In genomic region chr4:87926554-87927098, GRCh38 we compare ENCODE assay signal across 25 cellular contexts. TPM values are rescaled to one million over a fixed set of nuclear protein-coding genes. Genes with fewer than 3 reads are reported as not detected.
"Had no signal": no experiment of that assay in that cellular context is flagged by ENCODE, and none has a peak within 500 bp of the region (broad histone marks: within the 10 kb centered on the region; RNA-seq: fewer than 3 reads in every experiment).

No MANE protein-coding gene starts in this region.

- H3K27ac ChIP-seq: HL-60, SJSA1, SK-N-MC had no signal

- FAIRE-seq: HTR-8/SVneo, RCC 7860 had no signal

- H3K27me3 ChIP-seq: SJSA1 had no signal

- H3K4me3 ChIP-seq: SJSA1, SK-N-MC had no signal

- DNase-seq: KBM-7, MV-4-11, NCI-H1048, NCI-H1105, NCI-H1417, NCI-H1436 treated with DMSO at 0.1 percent for 48 hours, NCI-H1694 treated with DMSO at 0.1 percent for 48 hours, NCI-H1930, NCI-H2081 treated with DMSO at 0.1 percent for 48 hours, NCI-H2171, NCI-H226, NCI-H446, NCI-H510A, NCI-H524 treated with DMSO at 0.1 percent for 48 hours, NCI-H69, NCI-H774, Right ventricle myocardium superior, RPMI8226, SIG-M5 had no signal

- H3K36me3 ChIP-seq: SJSA1 had no signal

- H3K4me1 ChIP-seq: SJSA1 had no signal

- H3K9me3 ChIP-seq: SJSA1 had no signal

RNA-seq across cellular contexts. Expression of gene SPP1, which starts 48.9 kb away (rescaled TPM):
- total RNA-seq: MCF 10A had no signal
